Comparison of ENCODE assay signal across 8 cellular contexts in genomic region chr15:58771621-58772235, GRCh38. TPM values are rescaled to one million over a fixed set of nuclear protein-coding genes. Genes with fewer than 3 reads are reported as not detected.
DNase-seq lines count a peak whose midpoint lies in the region; ATAC-seq and TF ChIP-seq lines count a peak whose summit lies in the region.

No MANE protein-coding gene starts in this region.

- H3K4me1 ChIP-seq in endocrine pancreas (ENCODE audit: control insufficient read depth, insufficient read depth, low read length), result peaks cover 12% of the 10 kb centered on the region
- peaks cover 19% of the 10 kb centered on the region for H3K4me1 ChIP-seq in testis

- H3K9ac ChIP-seq in endocrine pancreas (ENCODE audit: control insufficient read depth, insufficient read depth, low read length), result peak overlapping the region; percentile 4

- TF ChIP-seq CTCF in mesothelial cell of epicardium (IDR thresholded peaks at IDR 0.05; ENCODE audit: unreplicated experiment) (no peak), testis (IDR thresholded peaks at IDR 0.05) (no peak)

- no peaks in the 10 kb centered on the region for H3K27me3 Mint-ChIP-seq in mesothelial cell of epicardium (ENCODE audit: low read depth)

- no peaks in the 10 kb centered on the region for H3K36me3 ChIP-seq in endocrine pancreas (ENCODE audit: control insufficient read depth, insufficient read depth, low read length)
- H3K36me3 ChIP-seq in testis (ENCODE audit: low read depth, missing control alignments), result no peaks in the 10 kb centered on the region

- H3K27ac Mint-ChIP-seq in mesothelial cell of epicardium, result peak overlapping the region; percentile 98

- no peaks in the 10 kb centered on the region for H3K27me3 ChIP-seq in endocrine pancreas (ENCODE audit: control insufficient read depth, insufficient read depth, low read length)
- no peaks in the 10 kb centered on the region for H3K27me3 ChIP-seq in testis

- in situ Hi-C loops in Caki2 (cut with HindIII; ENCODE audit: low pct_unique_long_range_greater_than_20kb, low sequenced_read_pairs), result no loop called here

- no peaks in the 10 kb centered on the region for H3K9me3 Mint-ChIP-seq in mesothelial cell of epicardium

- H3K27ac ChIP-seq in testis, result peak overlapping the region; percentile 95 to 96

- H3K9me3 ChIP-seq in endocrine pancreas (ENCODE audit: control insufficient read depth, low read length) (no peaks in the 10 kb centered on the region), testis (no peaks in the 10 kb centered on the region)

- H3K36me3 Mint-ChIP-seq in mesothelial cell of epicardium, result no peaks in the 10 kb centered on the region

- H3K4me3 ChIP-seq in endocrine pancreas (ENCODE audit: control insufficient read depth, insufficient read depth, low read length) (peak overlapping the region; percentile 86), testis (peak overlapping the region; percentile 92 to 93)

- no peak for TF ChIP-seq POLR2A in testis (IDR thresholded peaks at IDR 0.05)

- DNase-seq in Caki2 (ENCODE audit: low read depth) (peak; percentile 50), HuH-7.5 (ENCODE audit: low spot score) (peak; percentile 38), mesothelial cell of epicardium (ENCODE audit: low spot score in 2 of 2, unreplicated experiment in 2 of 2) (peak; percentile 46 to 74), testis (peak; percentile 74), GF-D8 (lab: John Stamatoyannopoulos, UW) (no peak)
- peak; percentile 4 to 8 for DNase-seq in activated CD4-positive, alpha-beta T cell treated with anti-CD3 and anti-CD28 coated beads, Interleukin-2, amount 50 U/mL, for 24 hours (ENCODE audit: low read depth in 1 of 2, low spot score in 1 of 2)

- WGBS in testis, 2 donors, result 0 to 1% methylated on average over 21 to 38 of the region's 40 CpGs

- peaks cover 15% of the 10 kb centered on the region for H3K4me1 Mint-ChIP-seq in mesothelial cell of epicardium

- intact Hi-C loops in testis (cut with DNase I; ENCODE audit: low total_unique reads), result loop anchor here (1.0 kb wide), 1 partner anchor 22 kb away; the partner anchor contains the start of gene ADAM10

- H3K4me3 Mint-ChIP-seq in mesothelial cell of epicardium, result no peak overlapping the region

- ATAC-seq in GM21515 (IDR thresholded peaks at IDR 0.05; ENCODE audit: unreplicated experiment), result peak; percentile 2

RNA-seq across cellular contexts. Expression of gene MINDY2, which starts 0.6 kb away (rescaled TPM):
- total RNA-seq in Caki2 (2014; rRNA removed; shearing (Covaris generic); ENCODE audit: low replicate concordance), result 12.6 and 12.8 TPM in 2 replicates
- total RNA-seq in mesothelial cell of epicardium, result 27.6 to 30.1 TPM (median 29.3 TPM) in 3 replicates
- total RNA-seq in testis, result 10 to 100 TPM; 15.0 to 15.4 TPM
- 9.9 TPM for polyA plus RNA-seq in testis (ENCODE audit: insufficient read depth, low read depth, low replicate concordance)

RNA-seq across cellular contexts. Expression of gene ADAM10, which starts 22.2 kb away (rescaled TPM):
- 128 and 180 TPM in 2 replicates for total RNA-seq in Caki2 (2014; rRNA removed; shearing (Covaris generic); ENCODE audit: low replicate concordance)
- total RNA-seq in mesothelial cell of epicardium, result 176 to 190 TPM (median 181 TPM) in 3 replicates
- 10 to 100 TPM; 58.7 to 65.5 TPM for total RNA-seq in testis
- 46.2 TPM for polyA plus RNA-seq in testis (ENCODE audit: insufficient read depth, low read depth, low replicate concordance)
